8 cellular contexts compared by ENCODE assay signal in genomic region chr1:31183927-31184554, GRCh38. TPM values are rescaled to one million over a fixed set of nuclear protein-coding genes. Genes with fewer than 3 reads are reported as not detected.
DNase-seq lines count a peak whose midpoint lies in the region; ATAC-seq, FAIRE-seq and TF ChIP-seq lines count a peak whose summit lies in the region.

No MANE protein-coding gene starts in this region.

- WGBS in heart right ventricle, 2 donors = 30 to 43% methylated on average over 6 of the region's 6 CpGs
- 51% methylated on average over 6 of the region's 6 CpGs for WGBS in esophagus muscularis mucosa
- 37 to 42% methylated on average over 6 of the region's 6 CpGs for WGBS in pancreas, 2 donors

- FAIRE-seq in pancreas (lab: Jason Lieb, UNC) = no peak

- H3K4me1 ChIP-seq in heart right ventricle (peaks cover 5 to 16% (median 13%) of the 10 kb centered on the region in 9 donors), esophagus muscularis mucosa (peaks cover 11 to 19% (median 16%) of the 10 kb centered on the region in 4 donors), pancreas (peaks cover 0 to 9% (median 7%) of the 10 kb centered on the region in 3 donors)

- H3K9me3 ChIP-seq in heart right ventricle = no peaks in the 10 kb centered on the region
- no peaks in the 10 kb centered on the region for H3K9me3 ChIP-seq in esophagus muscularis mucosa
- no peaks in the 10 kb centered on the region for H3K9me3 ChIP-seq in pancreas

- TF ChIP-seq CTCF in heart right ventricle (IDR thresholded peaks at IDR 0.05) (peak; percentile 64 to 85 (median 74)), esophagus muscularis mucosa (IDR thresholded peaks at IDR 0.05) (peak; percentile 65 to 76 (median 66)), pancreas (IDR thresholded peaks at IDR 0.05) (peak; percentile 41 to 72 (median 61))

- intact Hi-C loops in heart right ventricle (cut with DNase I) (loop anchor here (1.0 to 10.0 kb wide), 10 partner anchors 91 to 365 kb away; no protein-coding TSS in a partner anchor), left cardiac atrium (cut with DNase I) (loop anchor here (2.0 to 10.0 kb wide), 4 partner anchors 151 to 363 kb away; no protein-coding TSS in a partner anchor), esophagus muscularis mucosa (cut with DNase I) (loop anchor here (2.0 kb wide), 1 partner anchor 239 kb away; no protein-coding TSS in a partner anchor), pancreas (cut with DNase I) (loop anchor here in 2 of 3 donors (10.0 kb wide), 2 partner anchors 231 to 361 kb away; partner anchors contain the start of gene SERINC2 (in 2 of the 2))

- no peak for TF ChIP-seq POLR2A in esophagus muscularis mucosa (IDR thresholded peaks at IDR 0.05; ENCODE audit: low read depth)

- peaks cover 0 to 47% (median 40%) of the 10 kb centered on the region in 7 donors for H3K27me3 ChIP-seq in heart right ventricle
- peaks cover 0 to 71% (median 8%) of the 10 kb centered on the region in 4 donors for H3K27me3 ChIP-seq in esophagus muscularis mucosa
- H3K27me3 ChIP-seq in pancreas = peaks cover 0 to 6% (median 0%) of the 10 kb centered on the region in 4 donors

- ATAC-seq in heart right ventricle (no peak), left cardiac atrium (no peak), pancreas (peak in 2 of 4 donors; percentile 28 to 36), GM21423 (IDR thresholded peaks at IDR 0.05; ENCODE audit: unreplicated experiment) (no peak), GM21528 (IDR thresholded peaks at IDR 0.05; ENCODE audit: low FRiP score, unreplicated experiment) (no peak)

- TF ChIP-seq EP300 in esophagus muscularis mucosa (IDR thresholded peaks at IDR 0.05) = no peak

- H3K27ac ChIP-seq in heart right ventricle (no peak overlapping the region), esophagus muscularis mucosa (replicated peaks in 1 of 4) (no peak overlapping the region), pancreas (no peak overlapping the region)

- H3K36me3 ChIP-seq in heart right ventricle (no peaks in the 10 kb centered on the region), esophagus muscularis mucosa (no peaks in the 10 kb centered on the region), pancreas (no peaks in the 10 kb centered on the region)

- H3K4me3 ChIP-seq in heart right ventricle (no peak overlapping the region), esophagus muscularis mucosa (no peak overlapping the region), pancreas (no peak overlapping the region)

- DNase-seq in heart right ventricle (peak in 1 of 2 donors; percentile 34), left cardiac atrium (no peak), NCI-H1105 treated with DMSO at 0.1 percent for 48 hours (lab: John Stamatoyannopoulos, UW) (peak; percentile 65), UCSD-AML1 (lab: John Stamatoyannopoulos, UW; ENCODE audit: unreplicated experiment) (peak; percentile 21), esophagus muscularis mucosa (ENCODE audit: extremely low spot score) (no peak), pancreas (peak in 2 of 6 donors; percentile 20 to 51)

RNA-seq across cellular contexts. Expression of gene NKAIN1, which starts 55.6 kb away (rescaled TPM):
- under 1 TPM in 3 of 10 donors, not detected in 7; 0.15 to 0.45 (median 0.28) TPM for total RNA-seq in heart right ventricle
- polyA plus RNA-seq in heart right ventricle = under 1 TPM in 1 of 2 donors, not detected in 1; 0.07 TPM
- total RNA-seq in left cardiac atrium = under 1 TPM in 1 of 2 donors, not detected in 1; 0.15 TPM
- total RNA-seq in esophagus muscularis mucosa = not detected
- under 1 TPM in 4 of 6 donors, not detected in 2; 0.12 to 0.23 (median 0.15) TPM for total RNA-seq in pancreas
- under 1 TPM; 0.27 to 0.73 TPM for polyA plus RNA-seq in pancreas

Comparison
In these comparisons a context has a peak if more than half of its experiments do, and no peak if none do; other contexts are left out.
1. DNase-seq: peak in NCI-H1105 treated with DMSO at 0.1 percent for 48 hours (single experiment) and UCSD-AML1 (single experiment); none in left cardiac atrium (single experiment) and esophagus muscularis mucosa (single experiment).
2. Peak in every context shown above with its lines, with median percentiles within 50 percentile points of each other: CTCF ChIP-seq.